ENCODE assay signal across 8 cellular contexts in the genomic region with DNA sequence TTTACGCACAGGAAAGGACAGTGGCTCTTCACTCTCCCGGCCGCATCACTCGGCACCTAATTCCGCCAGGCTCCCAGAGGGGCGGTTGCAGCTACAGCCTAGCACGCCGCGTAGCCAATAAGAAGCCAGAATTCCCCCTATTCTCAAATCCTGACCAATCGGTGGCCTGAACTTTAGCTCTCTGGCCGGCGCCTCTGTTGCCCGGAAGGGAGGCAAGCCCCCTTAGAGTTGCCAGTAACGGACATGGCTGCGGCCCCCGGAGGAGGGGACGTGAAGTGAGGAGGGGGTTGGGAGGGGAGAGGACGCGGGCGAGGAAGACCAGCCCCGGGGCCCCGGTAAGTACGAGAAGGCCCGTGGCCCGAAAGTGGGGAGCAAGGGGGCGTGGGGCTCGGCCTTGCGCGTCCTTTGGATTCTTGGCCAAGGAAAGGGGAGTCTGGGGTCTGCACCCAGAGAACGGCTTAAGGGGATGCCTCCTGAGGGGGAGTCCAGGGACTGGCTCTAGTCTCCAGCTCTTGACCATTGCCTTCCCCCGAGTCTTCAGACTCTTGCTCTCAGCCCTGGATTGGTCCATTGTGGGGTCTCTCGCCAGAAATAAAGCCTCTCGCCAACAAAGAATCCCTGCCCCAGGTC. TPM values are rescaled to one million over a fixed set of nuclear protein-coding genes. Genes with fewer than 3 reads are reported as not detected.
DNase-seq lines count a peak whose midpoint lies in the region; ATAC-seq and TF ChIP-seq lines count a peak whose summit lies in the region.

TMEM94 (plus strand) TSS at position 219 of the 630 bp plus-strand sequence. CDS start 15,271 bp downstream, outside the sequence.

- POLR2A ChIA-PET in BJ (lab: Charles Lee): interaction anchor here (0.7 to 0.8 kb wide), 3 partner anchors 23 to 52 kb away, joined by 3 to 4 read pairs (median 3); no protein-coding TSS in a partner anchor
- POLR2A ChIA-PET in activated CD4-positive, alpha-beta T cell treated with anti-CD3 and anti-CD28 coated beads, Interleukin-2, amount 10 ng/mL, durations not matched to agents 7 days and 5 days (lab: Charles Lee): interaction anchor here (1.0 kb wide), 1 partner anchor 60 kb away, joined by 3 read pairs; the partner anchor contains the start of gene TSEN54

- no peaks in the 10 kb centered on the region for H3K9me3 Mint-ChIP-seq in activated CD4-positive, alpha-beta T cell treated with anti-CD3 and anti-CD28 coated beads, Interleukin-2, amount 10 ng/mL, durations not matched to agents 7 days and 5 days

- TF ChIP-seq CTCF in BJ (IDR thresholded peaks at IDR 0.05; ENCODE audit: insufficient read depth, low read depth, low read length): no peak

- no peaks in the 10 kb centered on the region for H3K27me3 Mint-ChIP-seq in activated CD4-positive, alpha-beta T cell treated with anti-CD3 and anti-CD28 coated beads, Interleukin-2, amount 10 ng/mL, durations not matched to agents 7 days and 5 days

- peak within 1 kb of the TSS; percentile 90 for H3K4me3 Mint-ChIP-seq in activated CD4-positive, alpha-beta T cell treated with anti-CD3 and anti-CD28 coated beads, Interleukin-2, amount 10 ng/mL, durations not matched to agents 7 days and 5 days

- H3K36me3 ChIP-seq in BJ (ENCODE audit: control insufficient read depth, insufficient read depth, low read length): no peaks in the 10 kb centered on the region

- peak within 1 kb of the TSS; percentile 93 for H3K4me3 ChIP-seq in BJ (ENCODE audit: low read depth, low read length)

- CTCF ChIA-PET in BJ (lab: Yijun Ruan, JAX): interaction anchor here (1.0 to 1.9 kb wide), 7 partner anchors 12 to 60 kb away, joined by 3 to 7 read pairs (median 5); partner anchors contain the start of gene TSEN54
- CTCF ChIA-PET in activated CD4-positive, alpha-beta T cell treated with anti-CD3 and anti-CD28 coated beads, Interleukin-2, amount 10 ng/mL, durations not matched to agents 7 days and 5 days (lab: Charles Lee): interaction anchor here (0.5 to 1.8 kb wide), 10 partner anchors 9 to 496 kb away, joined by 3 to 8 read pairs (median 3); partner anchors contain the start of genes MYO15B and TSEN54

- ATAC-seq in GM19324 (IDR thresholded peaks at IDR 0.05; ENCODE audit: low FRiP score, unreplicated experiment) (peak; percentile 90), HG03469 (IDR thresholded peaks at IDR 0.05; ENCODE audit: unreplicated experiment) (peak; percentile 86)

- peaks cover 4% of the 10 kb centered on the region for H3K36me3 Mint-ChIP-seq in activated CD4-positive, alpha-beta T cell treated with anti-CD3 and anti-CD28 coated beads, Interleukin-2, amount 10 ng/mL, durations not matched to agents 7 days and 5 days (ENCODE audit: low read depth)

- peak; percentile 81 for DNase-seq in BJ (ENCODE audit: low read depth)
- peak; percentile 100 for DNase-seq in NCI-H69 (lab: John Stamatoyannopoulos, UW)
- DNase-seq in activated CD4-positive, alpha-beta T cell treated with anti-CD3 and anti-CD28 coated beads, Interleukin-2, amount 10 ng/mL, durations not matched to agents 7 days and 5 days: peak; percentile 95
- peak; percentile 99 for DNase-seq in dedifferentiated amniotic fluid mesenchymal stem cell (ENCODE audit: extremely low spot score)
- DNase-seq in left kidney (ENCODE audit: low read depth, low spot score): peak; percentile 99
- peak; percentile 88 for DNase-seq in stimulated activated CD4-positive, alpha-beta T cell treated with anti-CD3 and anti-CD28 coated beads, Interleukin-2, amount 100 ng/mL, for 24 hours

- no peaks in the 10 kb centered on the region for H3K27me3 ChIP-seq in BJ (ENCODE audit: control insufficient read depth, insufficient read depth, low read length)

- H3K4me1 Mint-ChIP-seq in activated CD4-positive, alpha-beta T cell treated with anti-CD3 and anti-CD28 coated beads, Interleukin-2, amount 10 ng/mL, durations not matched to agents 7 days and 5 days: peaks cover 35% of the 10 kb centered on the region

- peak within 1 kb of the TSS; percentile 92 for H3K27ac Mint-ChIP-seq in activated CD4-positive, alpha-beta T cell treated with anti-CD3 and anti-CD28 coated beads, Interleukin-2, amount 10 ng/mL, durations not matched to agents 7 days and 5 days

RNA-seq across cellular contexts. Expression of gene TMEM94, which starts in this region (rescaled TPM):
- 14.0 and 35.5 TPM in 2 replicates for polyA plus RNA-seq in BJ (2011; rRNA removed)
- polyA minus RNA-seq in BJ (2011; rRNA and poly(A)+ RNA removed): 30.5 and 35.2 TPM in 2 replicates
- 10 to 100 TPM; 80.3 to 82.1 TPM for total RNA-seq in activated CD4-positive, alpha-beta T cell treated with anti-CD3 and anti-CD28 coated beads, Interleukin-2, amount 10 ng/mL, durations not matched to agents 7 days and 5 days

Comparison
In these comparisons a context has a peak if more than half of its experiments do, and no peak if none do; other contexts are left out.
1. Peak in every context shown above with its lines: DNase-seq, ATAC-seq and H3K4me3 ChIP-seq.